Comparison of ENCODE assay signal across 20 cellular contexts in genomic region chr20:59633646-59634045, GRCh38. TPM values are rescaled to one million over a fixed set of nuclear protein-coding genes. Genes with fewer than 3 reads are reported as not detected.
DNase-seq lines count a peak whose midpoint lies in the region; FAIRE-seq and TF ChIP-seq lines count a peak whose summit lies in the region.
"Had no signal": no experiment of that assay in that cellular context is flagged by ENCODE, and none has a peak within 500 bp of the region (broad histone marks: within the 10 kb centered on the region; RNA-seq: fewer than 3 reads in every experiment).

No MANE protein-coding gene starts in this region.

- no peak overlapping the region for H3K4me3 ChIP-seq in kidney (ENCODE audit: low read length in 2 of 2)
- no peak overlapping the region for H3K4me3 ChIP-seq in SJCRH30
- H3K4me3 ChIP-seq in GM23248, result no peak overlapping the region
- H3K4me3 ChIP-seq: HAP-1 had no signal

- H3K9me3 ChIP-seq in kidney (ENCODE audit: control insufficient read depth in 1 of 2, low read length in 2 of 2) (no peaks in the 10 kb centered on the region), SJCRH30 (replicated peaks) (no peaks in the 10 kb centered on the region), GM23248 (ENCODE audit: low read depth) (no peaks in the 10 kb centered on the region)
- H3K9me3 ChIP-seq: BE2C, HAP-1 had no signal

- peaks cover 3 to 10% of the 10 kb centered on the region in 2 donors for H3K4me1 ChIP-seq in kidney (ENCODE audit: control insufficient read depth in 1 of 2, insufficient read depth in 1 of 2, low read depth in 1 of 2, low read length in 2 of 2)
- H3K4me1 ChIP-seq in SJCRH30, result no peaks in the 10 kb centered on the region
- no peaks in the 10 kb centered on the region for H3K4me1 ChIP-seq in GM23248 (ENCODE audit: insufficient read depth)
- H3K4me1 ChIP-seq: BE2C, HAP-1 had no signal

- intact Hi-C loops in kidney (cut with DNase I), result no loop called here

- DNase-seq in SW480 (ENCODE audit: low spot score), result peak; percentile 73
- DNase-seq in kidney, result no peak
- DNase-seq in left kidney (ENCODE audit: low read depth, low spot score), result peak; percentile 52
- no peak for DNase-seq in SKM-1 (lab: John Stamatoyannopoulos, UW; ENCODE audit: unreplicated experiment)
- DNase-seq in DMS114 treated with DMSO at 0.1 percent for 48 hours (lab: John Stamatoyannopoulos, UW; ENCODE audit: unreplicated experiment), result no peak
- DNase-seq in SJCRH30, result no peak
- DNase-seq in GM23248, result no peak
- DNase-seq: ACHN; BE2C; Calu3; CD4-positive, alpha-beta memory T cell; DMS53; GDM1; KG1 had no signal

- no peak overlapping the region for H3K4me2 ChIP-seq in GM23248 (ENCODE audit: unreplicated experiment)

- in situ Hi-C loops in GM23248 (cut with MboI), result no loop called here

- H4K20me1 ChIP-seq in GM23248 (ENCODE audit: insufficient read depth), result no peaks in the 10 kb centered on the region

- no peak overlapping the region for H2AFZ ChIP-seq in GM23248

- peaks cover 47% of the 10 kb centered on the region for H3K27me3 ChIP-seq in SJCRH30
- no peaks in the 10 kb centered on the region; the same call in 1 of the 2 replicates for H3K27me3 ChIP-seq in GM23248 (replicated peaks; ENCODE audit: insufficient read depth)

- H3K9me2 ChIP-seq in GM23248 (ENCODE audit: insufficient read depth), result no peaks in the 10 kb centered on the region

- H3K9ac ChIP-seq in kidney (ENCODE audit: low read length in 2 of 2) (no peak overlapping the region), GM23248 (no peak overlapping the region)

- H3K36me3 ChIP-seq in kidney (ENCODE audit: control insufficient read depth in 1 of 2, insufficient read depth in 2 of 2, low read length in 2 of 2), result no peaks in the 10 kb centered on the region
- no peaks in the 10 kb centered on the region for H3K36me3 ChIP-seq in SJCRH30
- H3K36me3 ChIP-seq in GM23248 (ENCODE audit: low read depth), result no peaks in the 10 kb centered on the region
- H3K36me3 ChIP-seq: BE2C, HAP-1 had no signal

- TF ChIP-seq CTCF in kidney (IDR thresholded peaks at IDR 0.05; ENCODE audit: borderline replicate concordance, extremely low read depth, insufficient read depth), result no peak

- H3K27ac ChIP-seq in kidney (ENCODE audit: low read depth in 2 of 2, low read length in 2 of 2), result no peak overlapping the region
- peak overlapping the region; percentile 55 for H3K27ac ChIP-seq in temporal lobe (ENCODE audit: low read depth, low read length)
- no peak overlapping the region for H3K27ac ChIP-seq in SJCRH30
- H3K27ac ChIP-seq in GM23248, result no peak overlapping the region

- 73% methylated on average over 2 of the region's 2 CpGs for WGBS in GM23248 (ENCODE audit: low coverage in 1 of 2, low lambda C conversion rate in 2 of 2, missing lambda C conversion rate in 2 of 2), 2 experiments

- peak; percentile 91 for FAIRE-seq in kidney (lab: Jason Lieb, UNC)
- FAIRE-seq: A204.1, GM12892, GM18507, H1 had no signal

- H3F3A ChIP-seq in GM23248 (ENCODE audit: insufficient read depth), result no peaks in the 10 kb centered on the region

- H3K79me2 ChIP-seq in GM23248 (ENCODE audit: insufficient read depth), result no peaks in the 10 kb centered on the region

RNA-seq across cellular contexts. Expression of gene PHACTR3, which starts 29.3 kb away (rescaled TPM):
- total RNA-seq in kidney, result 12.3 TPM
- 1.7 TPM for polyA plus RNA-seq in kidney (ENCODE audit: insufficient read depth, low read depth, low replicate concordance)
- 31.0 TPM for total RNA-seq in temporal lobe
- total RNA-seq in SJCRH30 (2014; rRNA removed; shearing (Covaris generic)), result not detected in 2 replicates
- not detected in 2 replicates for total RNA-seq in GM23248 (2014; rRNA removed; shearing (Covaris generic))
- polyA plus RNA-seq in GM23248 (2016; fragmentation: Nextera tagmentation; extraction: Ambion mirVana), result not detected in 2 replicates
- total RNA-seq: CD4-positive, alpha-beta memory T cell had no signal
- polyA plus RNA-seq: CD4-positive, alpha-beta memory T cell had no signal

Comparison
In these comparisons a context has a peak if more than half of its experiments do, and no peak if none do; other contexts are left out.
1. DNase-seq: peak in SW480 (single experiment) and left kidney (single experiment); none in kidney (single experiment), SKM-1 (single experiment), DMS114 treated with DMSO at 0.1 percent for 48 hours (single experiment), SJCRH30 (0 of 2) and GM23248 (single experiment).
2. RNA of gene PHACTR3, which starts 29.3 kb away (total RNA-seq): 31.0 TPM in temporal lobe (single experiment) and 12.3 TPM in kidney (single experiment); not detected in SJCRH30 and not detected in GM23248; every median in the first group is over 10 times any median in the second.